ENCODE assay signal across 9 cellular contexts in the genomic region with DNA sequence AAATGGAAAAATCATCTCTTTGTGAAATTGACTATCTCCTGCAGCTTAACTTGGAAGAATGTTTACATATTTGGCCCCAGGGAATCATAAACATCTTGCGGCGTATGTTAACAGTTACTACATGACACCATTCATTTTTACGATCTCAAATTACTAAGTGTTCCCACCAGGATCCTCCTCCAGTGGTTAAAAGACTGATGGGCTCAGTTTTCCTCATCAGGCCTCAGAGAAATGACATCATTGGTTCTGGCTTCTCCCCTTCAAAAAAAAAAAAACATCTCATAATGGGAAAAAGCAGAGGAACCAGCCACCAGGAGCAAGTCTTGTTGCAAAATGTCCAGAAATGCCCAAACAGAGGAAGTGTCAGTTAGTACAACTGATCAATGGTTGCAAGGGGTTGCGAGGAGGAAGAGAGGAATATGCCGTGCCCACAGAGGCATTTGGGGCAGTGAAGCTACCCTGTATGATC.
DNase-seq lines count a peak whose midpoint lies in the region; ATAC-seq and TF ChIP-seq lines count a peak whose summit lies in the region.
"Had no signal": no experiment of that assay in that cellular context is flagged by ENCODE, and none has a peak within 500 bp of the region (broad histone marks: within the 10 kb centered on the region; RNA-seq: fewer than 3 reads in every experiment).

No MANE protein-coding gene starts in this region.

- no peak for TF ChIP-seq CTCF in AG04449 (IDR thresholded peaks at IDR 0.05; ENCODE audit: insufficient read depth, low read length, missing control alignments)
- no peak for TF ChIP-seq CTCF in RWPE2 (IDR thresholded peaks at IDR 0.05; ENCODE audit: poor library complexity, severe bottlenecking)

- H3K9me3 ChIP-seq in RWPE2 (ENCODE audit: severe bottlenecking), result no peaks in the 10 kb centered on the region

- no peaks in the 10 kb centered on the region for H3K27me3 ChIP-seq in RWPE2 (ENCODE audit: insufficient read depth, poor library complexity, severe bottlenecking)

- H3K4me3 ChIP-seq in AG04449 (ENCODE audit: low read depth, low read length) (no peak overlapping the region), RWPE2 (ENCODE audit: severe bottlenecking) (no peak overlapping the region)

- H3K27ac ChIP-seq in RWPE2 (ENCODE audit: poor library complexity, severe bottlenecking), result peak overlapping the region; percentile 37

- CTCF ChIA-PET in AG04449 (lab: Yijun Ruan, JAX), result no interaction called here
- CTCF ChIA-PET in HEK293T (lab: Yijun Ruan, JAX), result interaction anchor here (0.7 kb wide), 1 partner anchor 99 kb away, joined by 3 read pairs; no protein-coding TSS in a partner anchor

- peaks cover 16% of the 10 kb centered on the region for H3K4me1 ChIP-seq in RWPE2 (ENCODE audit: insufficient read depth, poor library complexity, severe bottlenecking)

- POLR2A ChIA-PET in AG04449 (lab: Yijun Ruan, JAX) (no interaction called here), HEK293T (lab: Yijun Ruan, JAX) (interaction anchor here (1.0 kb wide), 1 partner anchor 8 kb away, joined by 3 read pairs; no protein-coding TSS in a partner anchor)

- ATAC-seq in RWPE2 (ENCODE audit: low read depth) (peak; percentile 79), GM18498 (IDR thresholded peaks at IDR 0.05; ENCODE audit: unreplicated experiment) (no peak)

- peak; percentile 87 for DNase-seq in AG04449 (ENCODE audit: low read depth, low spot score)
- DNase-seq in HEK293T (ENCODE audit: extremely low spot score), result peak; percentile 38
- DNase-seq in RWPE2 (ENCODE audit: low spot score), result no peak
- peak; percentile 9 for DNase-seq in globus pallidus (ENCODE audit: low spot score)
- no peak for DNase-seq in T-helper 2 cell
- no peak for DNase-seq in GF-D8 (lab: John Stamatoyannopoulos, UW)
- no peak for DNase-seq in NCI-H510A (lab: John Stamatoyannopoulos, UW)
- DNase-seq: T-helper 1 cell had no signal

- H3K36me3 ChIP-seq in RWPE2 (ENCODE audit: low read depth), result no peaks in the 10 kb centered on the region

TF ChIP-seq in HEK293T, 16 proteins besides CTCF, POLR2A, EP300 and RAD21:
- peak; percentile 46; the same call in 1 of the 2 replicates for TF ChIP-seq ZNF384 (IDR thresholded peaks at IDR 0.05)
- no peak for TF ChIP-seq FOXK2 (IDR thresholded peaks at IDR 0.05)
- TF ChIP-seq SUZ12 (IDR thresholded peaks at IDR 0.05), result no peak
- TF ChIP-seq CTBP1 (IDR thresholded peaks at IDR 0.05; ENCODE audit: borderline replicate concordance), result peak; percentile 75
- TF ChIP-seq, protein P1, sequence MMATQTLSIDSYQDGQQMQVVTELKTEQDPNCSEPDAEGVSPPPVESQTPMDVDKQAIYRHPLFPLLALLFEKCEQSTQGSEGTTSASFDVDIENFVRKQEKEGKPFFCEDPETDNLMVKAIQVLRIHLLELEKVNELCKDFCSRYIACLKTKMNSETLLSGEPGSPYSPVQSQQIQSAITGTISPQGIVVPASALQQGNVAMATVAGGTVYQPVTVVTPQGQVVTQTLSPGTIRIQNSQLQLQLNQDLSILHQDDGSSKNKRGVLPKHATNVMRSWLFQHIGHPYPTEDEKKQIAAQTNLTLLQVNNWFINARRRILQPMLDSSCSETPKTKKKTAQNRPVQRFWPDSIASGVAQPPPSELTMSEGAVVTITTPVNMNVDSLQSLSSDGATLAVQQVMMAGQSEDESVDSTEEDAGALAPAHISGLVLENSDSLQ (IDR thresholded peaks at IDR 0.05), result peak; percentile 50
- 0 out of 2 replicates have a peak, but pooled peaks have one; percentile 4 for TF ChIP-seq L3MBTL2 (conservative IDR thresholded peaks at IDR 0.05)

Comparison
In these comparisons a context has a peak if more than half of its experiments do, and no peak if none do; other contexts are left out.
1. DNase-seq: peak in AG04449 (single experiment), HEK293T (single experiment) and globus pallidus (single experiment); none in RWPE2 (single experiment), T-helper 2 cell (0 of 5), GF-D8 (single experiment) and NCI-H510A (single experiment).